In the genomic region with DNA sequence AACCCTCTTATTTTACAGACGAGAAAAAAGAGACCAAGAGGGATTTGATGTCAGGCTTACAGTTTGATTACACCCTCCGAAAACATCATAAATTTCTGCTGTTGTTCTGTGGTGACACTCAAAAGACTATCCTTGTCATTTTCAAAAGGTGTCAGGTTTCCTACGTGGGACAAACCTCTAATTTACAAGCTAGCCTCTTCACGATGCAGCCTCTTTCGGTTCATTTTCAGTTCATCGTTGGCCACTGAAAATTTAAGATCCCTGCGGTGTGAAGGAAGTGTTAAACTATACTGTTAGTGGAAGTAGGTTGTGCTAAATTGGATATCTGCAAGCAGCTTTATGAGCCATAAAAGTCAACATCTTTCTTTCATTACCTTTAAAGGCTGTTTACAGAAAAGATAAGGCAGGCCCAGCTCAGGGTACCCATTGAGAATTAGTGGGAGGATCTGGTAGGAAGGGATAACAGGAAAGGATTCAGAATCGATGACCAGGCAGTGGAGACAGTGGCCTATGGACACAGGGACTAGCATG, we compare ENCODE assay signal across 10 cellular contexts.
DNase-seq lines count a peak whose midpoint lies in the region; ATAC-seq and TF ChIP-seq lines count a peak whose summit lies in the region.
"Had no signal": no experiment of that assay in that cellular context is flagged by ENCODE, and none has a peak within 500 bp of the region (broad histone marks: within the 10 kb centered on the region; RNA-seq: fewer than 3 reads in every experiment).

No MANE protein-coding gene starts in this region.

- H3K36me3 ChIP-seq in RWPE2 (ENCODE audit: low read depth): no peaks in the 10 kb centered on the region

- H3K4me1 Mint-ChIP-seq in activated T-cell treated with anti-CD3 and anti-CD28 coated beads, Interleukin-2, amount 50 U/mL, for 24 hours (ENCODE audit: low read depth): peaks cover 17% of the 10 kb centered on the region
- peaks cover 8% of the 10 kb centered on the region for H3K4me1 Mint-ChIP-seq in activated T-cell treated with anti-CD3 and anti-CD28 coated beads, Interleukin-2, amount 50 U/mL, for 4 hours (ENCODE audit: low read depth)
- peaks cover 22% of the 10 kb centered on the region for H3K4me1 Mint-ChIP-seq in stimulated activated effector memory CD8-positive, alpha-beta T cell treated with anti-CD3 and anti-CD28 coated beads, Interleukin-12 subunit alpha, Interleukin-12 subunit beta, amount 100 ng/mL, for 72 hours
- H3K4me1 Mint-ChIP-seq in CD4-positive, alpha-beta T cell (ENCODE audit: low read depth): no peaks in the 10 kb centered on the region

- H3K9me3 Mint-ChIP-seq in activated T-cell treated with anti-CD3 and anti-CD28 coated beads, Interleukin-2, amount 50 U/mL, for 24 hours: peaks cover 9% of the 10 kb centered on the region
- no peaks in the 10 kb centered on the region for H3K9me3 Mint-ChIP-seq in activated T-cell treated with anti-CD3 and anti-CD28 coated beads, Interleukin-2, amount 50 U/mL, for 4 hours
- H3K9me3 Mint-ChIP-seq in stimulated activated effector memory CD8-positive, alpha-beta T cell treated with anti-CD3 and anti-CD28 coated beads, Interleukin-12 subunit alpha, Interleukin-12 subunit beta, amount 100 ng/mL, for 72 hours: peaks cover 3% of the 10 kb centered on the region
- no peaks in the 10 kb centered on the region for H3K9me3 Mint-ChIP-seq in CD4-positive, alpha-beta T cell

- no peaks in the 10 kb centered on the region for H3K27me3 ChIP-seq in RWPE2 (ENCODE audit: insufficient read depth, poor library complexity, severe bottlenecking)
- H3K27me3 ChIP-seq in CD4-positive, alpha-beta T cell (ENCODE audit: control insufficient read depth, insufficient read depth, low read length): no peaks in the 10 kb centered on the region

- CTCF ChIA-PET in CD4-positive, alpha-beta T cell (lab: Charles Lee): no interaction called here

- no peaks in the 10 kb centered on the region for H3K9me3 ChIP-seq in RWPE2 (ENCODE audit: severe bottlenecking)
- no peaks in the 10 kb centered on the region for H3K9me3 ChIP-seq in CD4-positive, alpha-beta T cell (ENCODE audit: control insufficient read depth, low read length)

- no peak overlapping the region for H3K4me3 ChIP-seq in RWPE2 (ENCODE audit: severe bottlenecking)

- no peaks in the 10 kb centered on the region for H3K36me3 Mint-ChIP-seq in activated T-cell treated with anti-CD3 and anti-CD28 coated beads, Interleukin-2, amount 50 U/mL, for 24 hours (ENCODE audit: low read depth)
- H3K36me3 Mint-ChIP-seq in activated T-cell treated with anti-CD3 and anti-CD28 coated beads, Interleukin-2, amount 50 U/mL, for 4 hours (ENCODE audit: insufficient read depth): no peaks in the 10 kb centered on the region
- no peaks in the 10 kb centered on the region for H3K36me3 Mint-ChIP-seq in stimulated activated effector memory CD8-positive, alpha-beta T cell treated with anti-CD3 and anti-CD28 coated beads, Interleukin-12 subunit alpha, Interleukin-12 subunit beta, amount 100 ng/mL, for 72 hours
- no peaks in the 10 kb centered on the region for H3K36me3 Mint-ChIP-seq in CD4-positive, alpha-beta T cell (ENCODE audit: low read depth)

- no peak overlapping the region for H3K4me3 Mint-ChIP-seq in activated T-cell treated with anti-CD3 and anti-CD28 coated beads, Interleukin-2, amount 50 U/mL, for 24 hours
- no peak overlapping the region for H3K4me3 Mint-ChIP-seq in activated T-cell treated with anti-CD3 and anti-CD28 coated beads, Interleukin-2, amount 50 U/mL, for 4 hours
- peak overlapping the region; percentile 22 for H3K4me3 Mint-ChIP-seq in stimulated activated effector memory CD8-positive, alpha-beta T cell treated with anti-CD3 and anti-CD28 coated beads, Interleukin-12 subunit alpha, Interleukin-12 subunit beta, amount 100 ng/mL, for 72 hours
- no peak overlapping the region for H3K4me3 Mint-ChIP-seq in CD4-positive, alpha-beta T cell

- peaks cover 29% of the 10 kb centered on the region for H3K4me1 ChIP-seq in RWPE2 (ENCODE audit: insufficient read depth, poor library complexity, severe bottlenecking)

- DNase-seq in activated T-cell treated with anti-CD3 and anti-CD28 coated beads, Interleukin-2, amount 50 U/mL, for 24 hours: no peak
- DNase-seq in activated T-cell treated with anti-CD3 and anti-CD28 coated beads, Interleukin-2, amount 50 U/mL, for 4 hours: no peak
- peak; percentile 63 for DNase-seq in NCI-H1092 treated with DMSO at 0.1 percent for 48 hours (lab: John Stamatoyannopoulos, UW)
- DNase-seq in RWPE2 (ENCODE audit: low spot score): no peak
- no peak for DNase-seq in stimulated activated effector memory CD8-positive, alpha-beta T cell treated with anti-CD3 and anti-CD28 coated beads, Interleukin-12 subunit alpha, Interleukin-12 subunit beta, amount 100 ng/mL, for 72 hours (ENCODE audit: low spot score in 2 of 2)
- DNase-seq in CD4-positive, alpha-beta T cell: no peak
- no peak for DNase-seq in sciatic nerve (ENCODE audit: low spot score)
- DNase-seq: activated CD4-positive, alpha-beta T cell treated with anti-CD3 and anti-CD28 coated beads, Interleukin-2, amount 50 U/mL, for 1 hour; retina had no signal

- intact Hi-C loops in CD4-positive, alpha-beta T cell (cut with DNase I, micrococcal nuclease): no loop called here
- intact Hi-C loops in sciatic nerve (cut with DNase I): no loop called here

- POLR2A ChIA-PET in CD4-positive, alpha-beta T cell (lab: Charles Lee): no interaction called here

- peak overlapping the region; percentile 71 for H3K27ac Mint-ChIP-seq in activated T-cell treated with anti-CD3 and anti-CD28 coated beads, Interleukin-2, amount 50 U/mL, for 24 hours
- peak overlapping the region; percentile 68 for H3K27ac Mint-ChIP-seq in stimulated activated effector memory CD8-positive, alpha-beta T cell treated with anti-CD3 and anti-CD28 coated beads, Interleukin-12 subunit alpha, Interleukin-12 subunit beta, amount 100 ng/mL, for 72 hours
- H3K27ac Mint-ChIP-seq in CD4-positive, alpha-beta T cell: no peak overlapping the region

- H3K27ac ChIP-seq in RWPE2 (ENCODE audit: poor library complexity, severe bottlenecking): peak overlapping the region; percentile 58
- no peak overlapping the region for H3K27ac ChIP-seq in CD4-positive, alpha-beta T cell (ENCODE audit: low read depth, low read length)

- no peak for TF ChIP-seq CTCF in RWPE2 (IDR thresholded peaks at IDR 0.05; ENCODE audit: poor library complexity, severe bottlenecking)
- TF ChIP-seq CTCF in CD4-positive, alpha-beta T cell (IDR thresholded peaks at IDR 0.05): no peak

- peaks cover 2% of the 10 kb centered on the region for H3K27me3 Mint-ChIP-seq in activated T-cell treated with anti-CD3 and anti-CD28 coated beads, Interleukin-2, amount 50 U/mL, for 24 hours
- peaks cover 6% of the 10 kb centered on the region for H3K27me3 Mint-ChIP-seq in activated T-cell treated with anti-CD3 and anti-CD28 coated beads, Interleukin-2, amount 50 U/mL, for 4 hours (ENCODE audit: low read depth)
- H3K27me3 Mint-ChIP-seq in CD4-positive, alpha-beta T cell: no peaks in the 10 kb centered on the region

- ATAC-seq in activated T-cell treated with anti-CD3 and anti-CD28 coated beads, Interleukin-2, amount 50 U/mL, for 4 hours: no peak
- ATAC-seq in RWPE2 (ENCODE audit: low read depth) (no peak), HG03342 (IDR thresholded peaks at IDR 0.05; ENCODE audit: unreplicated experiment) (no peak), sciatic nerve (no peak)
- ATAC-seq in stimulated activated effector memory CD8-positive, alpha-beta T cell treated with anti-CD3 and anti-CD28 coated beads, Interleukin-12 subunit alpha, Interleukin-12 subunit beta, amount 100 ng/mL, for 72 hours: no peak
- no peak for ATAC-seq in CD4-positive, alpha-beta T cell (ENCODE audit: poor library complexity)
